8 cellular contexts compared by ENCODE assay signal in the genomic region with DNA sequence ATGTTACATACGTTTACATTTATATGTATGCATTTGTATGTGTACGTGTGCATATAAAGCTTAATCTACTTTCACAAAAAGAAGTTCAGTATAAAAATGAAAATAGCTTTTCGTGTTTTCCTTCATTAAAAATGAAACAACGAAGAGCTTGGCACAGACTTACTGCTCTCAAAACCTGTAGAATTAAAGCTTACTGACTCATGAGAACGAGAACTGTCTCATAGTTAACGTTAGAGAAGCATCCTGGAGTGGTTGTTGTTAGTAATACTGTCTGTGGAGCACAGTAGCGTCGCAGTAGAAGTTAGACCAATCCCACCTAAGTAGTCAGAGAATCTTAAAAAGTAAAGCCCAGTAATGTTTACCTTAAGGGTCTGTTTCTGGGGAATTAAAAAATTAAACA. TPM values are rescaled to one million over a fixed set of nuclear protein-coding genes. Genes with fewer than 3 reads are reported as not detected.
DNase-seq lines count a peak whose midpoint lies in the region; ATAC-seq lines count a peak whose summit lies in the region.

No MANE protein-coding gene starts in this region.

- intact Hi-C loops in activated CD4-positive, alpha-beta memory T cell treated with anti-CD3 and anti-CD28 coated beads for 36 hours (cut with micrococcal nuclease) = loop anchor here (1.0 kb wide), 2 partner anchors 46 to 60 kb away; partner anchors contain the start of genes HMMR and NUDCD2

- peaks cover 35% of the 10 kb centered on the region for H3K4me1 Mint-ChIP-seq in activated CD4-positive, alpha-beta memory T cell treated with anti-CD3 and anti-CD28 coated beads for 36 hours (ENCODE audit: low read depth)
- peaks cover 28% of the 10 kb centered on the region for H3K4me1 Mint-ChIP-seq in stimulated activated effector memory CD8-positive, alpha-beta T cell treated with anti-CD3 and anti-CD28 coated beads, Interleukin-12 subunit alpha, Interleukin-12 subunit beta, amount 100 ng/mL, for 72 hours

- H3K27ac Mint-ChIP-seq in activated CD4-positive, alpha-beta memory T cell treated with anti-CD3 and anti-CD28 coated beads for 36 hours = peak overlapping the region; percentile 100
- H3K27ac Mint-ChIP-seq in stimulated activated effector memory CD8-positive, alpha-beta T cell treated with anti-CD3 and anti-CD28 coated beads, Interleukin-12 subunit alpha, Interleukin-12 subunit beta, amount 100 ng/mL, for 72 hours = peak overlapping the region; percentile 99

- no peaks in the 10 kb centered on the region for H3K27me3 Mint-ChIP-seq in activated CD4-positive, alpha-beta memory T cell treated with anti-CD3 and anti-CD28 coated beads for 36 hours

- CTCF ChIA-PET in activated CD4-positive, alpha-beta memory T cell treated with anti-CD3 and anti-CD28 coated beads for 36 hours (lab: Charles Lee) = interaction anchor here (0.9 to 1.0 kb wide), 3 partner anchors 19 to 47 kb away, joined by 3 to 7 read pairs (median 3); partner anchors contain the start of genes HMMR and NUDCD2

- H3K36me3 Mint-ChIP-seq in activated CD4-positive, alpha-beta memory T cell treated with anti-CD3 and anti-CD28 coated beads for 36 hours = peaks cover 33% of the 10 kb centered on the region
- peaks cover 46% of the 10 kb centered on the region for H3K36me3 Mint-ChIP-seq in stimulated activated effector memory CD8-positive, alpha-beta T cell treated with anti-CD3 and anti-CD28 coated beads, Interleukin-12 subunit alpha, Interleukin-12 subunit beta, amount 100 ng/mL, for 72 hours

- POLR2A ChIA-PET in activated CD4-positive, alpha-beta memory T cell treated with anti-CD3 and anti-CD28 coated beads for 36 hours (lab: Charles Lee) = interaction anchor here (0.6 to 8.4 kb wide), 5 partner anchors 15 to 69 kb away, joined by 3 to 235 read pairs (median 4); partner anchors contain the start of genes CCNG1, HMMR and NUDCD2

- DNase-seq in A172 (ENCODE audit: low spot score) = peak; percentile 36
- DNase-seq in activated CD4-positive, alpha-beta memory T cell treated with anti-CD3 and anti-CD28 coated beads for 36 hours = peak; percentile 28
- peak; percentile 37 for DNase-seq in hepatic stellate cell (ENCODE audit: low spot score)
- DNase-seq in stimulated activated effector memory CD8-positive, alpha-beta T cell treated with anti-CD3 and anti-CD28 coated beads, Interleukin-12 subunit alpha, Interleukin-12 subunit beta, amount 100 ng/mL, for 72 hours (ENCODE audit: low spot score in 2 of 2) = no peak
- DNase-seq in NCI-H1436 treated with DMSO at 0.1 percent for 48 hours (lab: John Stamatoyannopoulos, UW) = no peak
- DNase-seq in NCI-H526 treated with DMSO at 0.1 percent for 48 hours (lab: John Stamatoyannopoulos, UW) = no peak

- peak; percentile 3 for ATAC-seq in GM18868 (IDR thresholded peaks at IDR 0.05; ENCODE audit: unreplicated experiment)
- peak; percentile 62 for ATAC-seq in stimulated activated effector memory CD8-positive, alpha-beta T cell treated with anti-CD3 and anti-CD28 coated beads, Interleukin-12 subunit alpha, Interleukin-12 subunit beta, amount 100 ng/mL, for 72 hours
- ATAC-seq in HG02588 (IDR thresholded peaks at IDR 0.05; ENCODE audit: unreplicated experiment) = no peak

- no peaks in the 10 kb centered on the region for H3K9me3 Mint-ChIP-seq in activated CD4-positive, alpha-beta memory T cell treated with anti-CD3 and anti-CD28 coated beads for 36 hours
- no peaks in the 10 kb centered on the region for H3K9me3 Mint-ChIP-seq in stimulated activated effector memory CD8-positive, alpha-beta T cell treated with anti-CD3 and anti-CD28 coated beads, Interleukin-12 subunit alpha, Interleukin-12 subunit beta, amount 100 ng/mL, for 72 hours

- peak overlapping the region; percentile 95 for H3K4me3 Mint-ChIP-seq in activated CD4-positive, alpha-beta memory T cell treated with anti-CD3 and anti-CD28 coated beads for 36 hours
- peak overlapping the region; percentile 91 for H3K4me3 Mint-ChIP-seq in stimulated activated effector memory CD8-positive, alpha-beta T cell treated with anti-CD3 and anti-CD28 coated beads, Interleukin-12 subunit alpha, Interleukin-12 subunit beta, amount 100 ng/mL, for 72 hours

RNA-seq across cellular contexts. Expression of gene MAT2B, which starts 1.3 kb away (rescaled TPM):
- total RNA-seq in A172 (2014; rRNA removed; shearing (Covaris generic)) = 116 and 122 TPM in 2 replicates
- 100 to 1,000 TPM; 114 to 122 TPM for total RNA-seq in activated CD4-positive, alpha-beta memory T cell treated with anti-CD3 and anti-CD28 coated beads for 36 hours

RNA-seq across cellular contexts. Expression of gene HMMR, which starts 46.3 kb away (rescaled TPM):
- total RNA-seq in A172 (2014; rRNA removed; shearing (Covaris generic)) = 87.2 and 94.1 TPM in 2 replicates
- 100 to 1,000 TPM; 109 to 118 TPM for total RNA-seq in activated CD4-positive, alpha-beta memory T cell treated with anti-CD3 and anti-CD28 coated beads for 36 hours

RNA-seq across cellular contexts. Expression of gene NUDCD2, which starts 46.8 kb away (rescaled TPM):
- 28.3 and 29.3 TPM in 2 replicates for total RNA-seq in A172 (2014; rRNA removed; shearing (Covaris generic))
- 10 to 100 TPM; 46.4 to 48.6 TPM for total RNA-seq in activated CD4-positive, alpha-beta memory T cell treated with anti-CD3 and anti-CD28 coated beads for 36 hours

Comparison
In these comparisons a context has a peak if more than half of its experiments do, and no peak if none do; other contexts are left out.
1. DNase-seq: peak in A172 (single experiment), activated CD4-positive, alpha-beta memory T cell treated with anti-CD3 and anti-CD28 coated beads for 36 hours (single experiment) and hepatic stellate cell (single experiment); none in stimulated activated effector memory CD8-positive, alpha-beta T cell treated with anti-CD3 and anti-CD28 coated beads, Interleukin-12 subunit alpha, Interleukin-12 subunit beta, amount 100 ng/mL, for 72 hours (0 of 2), NCI-H1436 treated with DMSO at 0.1 percent for 48 hours (single experiment) and NCI-H526 treated with DMSO at 0.1 percent for 48 hours (single experiment).